Comparison of ENCODE assay signal across 10 cellular contexts in the genomic region with DNA sequence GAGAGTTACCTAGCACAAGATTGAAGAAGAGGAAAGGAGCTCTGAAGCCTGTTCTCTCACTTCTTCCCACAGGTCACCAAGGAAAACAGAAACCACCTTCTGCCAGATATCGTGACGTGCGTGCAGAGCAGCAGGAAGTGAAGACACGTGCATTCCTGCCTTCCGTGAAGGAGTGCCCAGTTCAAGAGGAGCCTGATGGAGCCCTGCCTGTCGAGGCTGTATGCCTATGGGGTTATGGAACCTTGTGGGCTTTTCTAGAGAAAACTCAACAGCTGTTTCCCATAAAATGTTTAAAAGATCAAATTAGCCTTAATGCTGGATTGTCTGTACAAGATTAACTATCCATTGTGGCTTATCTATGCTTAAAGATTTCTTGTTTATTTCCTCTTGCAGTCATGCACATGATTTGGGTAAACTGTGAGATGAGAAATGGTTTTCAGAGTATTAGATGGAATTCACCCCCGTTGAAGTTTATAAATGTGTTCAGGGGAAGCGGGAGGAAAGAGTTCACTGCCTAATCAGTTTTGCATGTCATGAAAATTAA. TPM values are rescaled to one million over a fixed set of nuclear protein-coding genes. Genes with fewer than 3 reads are reported as not detected.
DNase-seq lines count a peak whose midpoint lies in the region; ATAC-seq lines count a peak whose summit lies in the region.
"Had no signal": no experiment of that assay in that cellular context is flagged by ENCODE, and none has a peak within 500 bp of the region (broad histone marks: within the 10 kb centered on the region; RNA-seq: fewer than 3 reads in every experiment).

No MANE protein-coding gene starts in this region.

- H3K36me3 ChIP-seq in CD4-positive, CD25-positive, alpha-beta regulatory T cell (ENCODE audit: control insufficient read depth, insufficient read depth, low read length), result peaks cover 21% of the 10 kb centered on the region

- no peak overlapping the region for H3K4me3 Mint-ChIP-seq in CD4-positive, CD25-positive, alpha-beta regulatory T cell
- H3K4me3 Mint-ChIP-seq in activated CD4-positive, alpha-beta memory T cell treated with anti-CD3 and anti-CD28 coated beads for 36 hours, result no peak overlapping the region

- no peak overlapping the region for H3K4me3 ChIP-seq in CD4-positive, CD25-positive, alpha-beta regulatory T cell (ENCODE audit: low read depth, low read length)
- H3K4me3 ChIP-seq: heart left ventricle had no signal

- POLR2A ChIA-PET in activated CD4-positive, alpha-beta memory T cell treated with anti-CD3 and anti-CD28 coated beads for 36 hours (lab: Charles Lee), result no interaction called here

- peaks cover 12% of the 10 kb centered on the region for H3K4me1 ChIP-seq in CD4-positive, CD25-positive, alpha-beta regulatory T cell (ENCODE audit: control insufficient read depth, insufficient read depth, low read length, poor library complexity, severe bottlenecking)

- H3K9me3 ChIP-seq in CD4-positive, CD25-positive, alpha-beta regulatory T cell (ENCODE audit: control insufficient read depth in 2 of 2, low read length in 2 of 2), result peaks cover 10% of the 10 kb centered on the region in 2 experiments

- H3K27me3 Mint-ChIP-seq in CD4-positive, CD25-positive, alpha-beta regulatory T cell, result no peaks in the 10 kb centered on the region
- H3K27me3 Mint-ChIP-seq in activated CD4-positive, alpha-beta memory T cell treated with anti-CD3 and anti-CD28 coated beads for 36 hours, result no peaks in the 10 kb centered on the region

- H3K36me3 Mint-ChIP-seq in CD4-positive, CD25-positive, alpha-beta regulatory T cell, result peaks cover 32% of the 10 kb centered on the region
- peaks cover 31% of the 10 kb centered on the region for H3K36me3 Mint-ChIP-seq in activated CD4-positive, alpha-beta memory T cell treated with anti-CD3 and anti-CD28 coated beads for 36 hours

- H3K27ac ChIP-seq in CD4-positive, CD25-positive, alpha-beta regulatory T cell (ENCODE audit: insufficient read depth, low read length, poor library complexity, severe bottlenecking), result no peak overlapping the region
- H3K27ac ChIP-seq: heart left ventricle had no signal

- CTCF ChIA-PET in activated CD4-positive, alpha-beta memory T cell treated with anti-CD3 and anti-CD28 coated beads for 36 hours (lab: Charles Lee), result no interaction called here

- intact Hi-C loops in activated CD4-positive, alpha-beta memory T cell treated with anti-CD3 and anti-CD28 coated beads for 36 hours (cut with micrococcal nuclease), result no loop called here
- intact Hi-C loops in sciatic nerve (cut with DNase I), result no loop called here

- H3K27me3 ChIP-seq in CD4-positive, CD25-positive, alpha-beta regulatory T cell (ENCODE audit: control insufficient read depth, insufficient read depth, low read length), result no peaks in the 10 kb centered on the region
- H3K27me3 ChIP-seq: heart left ventricle had no signal

- DNase-seq in CD4-positive, CD25-positive, alpha-beta regulatory T cell, result peak in 1 of 3 donors; percentile 55
- peak; percentile 28 for DNase-seq in activated CD4-positive, alpha-beta memory T cell treated with anti-CD3 and anti-CD28 coated beads for 36 hours
- peak; percentile 2 for DNase-seq in islet precursor cell
- DNase-seq in NCI-H1092 treated with DMSO at 0.1 percent for 48 hours (lab: John Stamatoyannopoulos, UW), result no peak
- DNase-seq in NCI-H187 (lab: John Stamatoyannopoulos, UW), result no peak
- DNase-seq in sciatic nerve (ENCODE audit: low spot score), result no peak
- DNase-seq: heart left ventricle, T1000 had no signal

- H3K4me1 Mint-ChIP-seq in CD4-positive, CD25-positive, alpha-beta regulatory T cell, result peaks cover 1 to 12% (median 11%) of the 10 kb centered on the region in 4 donors
- peaks cover 16% of the 10 kb centered on the region for H3K4me1 Mint-ChIP-seq in activated CD4-positive, alpha-beta memory T cell treated with anti-CD3 and anti-CD28 coated beads for 36 hours (ENCODE audit: low read depth)

- peak overlapping the region in 2 of 3 donors; percentile 30 to 79 for H3K27ac Mint-ChIP-seq in CD4-positive, CD25-positive, alpha-beta regulatory T cell
- H3K27ac Mint-ChIP-seq in activated CD4-positive, alpha-beta memory T cell treated with anti-CD3 and anti-CD28 coated beads for 36 hours, result peak overlapping the region; percentile 39

- ATAC-seq in CD4-positive, CD25-positive, alpha-beta regulatory T cell (ENCODE audit: low read depth in 2 of 2), result peak in 1 of 2 donors; percentile 31
- ATAC-seq in GM19395 (IDR thresholded peaks at IDR 0.05; ENCODE audit: unreplicated experiment) (peak; percentile 68), HG03095 (IDR thresholded peaks at IDR 0.05; ENCODE audit: unreplicated experiment) (no peak), sciatic nerve (no peak)
- ATAC-seq: heart left ventricle had no signal

- H3K9me3 Mint-ChIP-seq in CD4-positive, CD25-positive, alpha-beta regulatory T cell, result peaks cover 0 to 12% (median 6%) of the 10 kb centered on the region in 7 donors
- peaks cover 12% of the 10 kb centered on the region for H3K9me3 Mint-ChIP-seq in activated CD4-positive, alpha-beta memory T cell treated with anti-CD3 and anti-CD28 coated beads for 36 hours

RNA-seq across cellular contexts. Expression of a gene that starts 27.8 kb away (rescaled TPM):
- 12.4 TPM for total RNA-seq in CD4-positive, CD25-positive, alpha-beta regulatory T cell
- 10 to 100 TPM; 22.3 to 72.0 (median 47.8) TPM for polyA plus RNA-seq in CD4-positive, CD25-positive, alpha-beta regulatory T cell
- 10 to 100 TPM; 41.7 to 45.0 TPM for total RNA-seq in activated CD4-positive, alpha-beta memory T cell treated with anti-CD3 and anti-CD28 coated beads for 36 hours
- 31.8 TPM for total RNA-seq in sciatic nerve

Comparison
In these comparisons a context has a peak if more than half of its experiments do, and no peak if none do; other contexts are left out.
1. DNase-seq: peak in activated CD4-positive, alpha-beta memory T cell treated with anti-CD3 and anti-CD28 coated beads for 36 hours (single experiment) and islet precursor cell (single experiment); none in NCI-H1092 treated with DMSO at 0.1 percent for 48 hours (single experiment), NCI-H187 (0 of 2) and sciatic nerve (single experiment).